16 cellular contexts compared by ENCODE assay signal in the genomic region with DNA sequence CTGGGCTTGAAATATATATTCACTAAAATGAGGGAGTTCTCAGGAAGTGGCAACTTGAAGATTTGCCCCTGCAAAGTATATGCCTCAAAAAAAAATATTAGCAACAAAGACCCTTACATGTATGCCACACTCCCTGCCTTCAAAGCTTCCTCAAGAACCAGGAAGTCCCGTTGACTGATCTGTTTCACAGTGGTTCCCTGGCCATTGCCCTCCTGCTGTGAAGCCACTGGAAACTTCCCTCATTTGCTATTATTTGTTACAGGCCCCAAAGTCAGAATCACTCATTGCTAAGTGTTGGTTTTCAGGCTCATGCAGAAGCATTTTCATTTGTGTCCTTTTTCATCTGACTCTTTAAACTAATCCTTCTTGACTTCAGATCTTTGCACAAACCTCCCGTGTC.
DNase-seq lines count a peak whose midpoint lies in the region; ATAC-seq and TF ChIP-seq lines count a peak whose summit lies in the region.
"Had no signal": no experiment of that assay in that cellular context is flagged by ENCODE, and none has a peak within 500 bp of the region (broad histone marks: within the 10 kb centered on the region; RNA-seq: fewer than 3 reads in every experiment).

No MANE protein-coding gene starts in this region.

- H3F3A ChIP-seq in Loucy (ENCODE audit: low read depth) (no peaks in the 10 kb centered on the region), neural progenitor cell (ENCODE audit: low read depth) (peaks cover 40% of the 10 kb centered on the region)

- no peak overlapping the region for H3K9ac ChIP-seq in H9 (ENCODE audit: extremely low read depth, insufficient read length, low read length)
- no peak overlapping the region for H3K9ac ChIP-seq in Loucy (ENCODE audit: low read depth, low read length, poor library complexity, severe bottlenecking)
- H3K9ac ChIP-seq in neural progenitor cell = no peak overlapping the region
- H3K9ac ChIP-seq: BLaER1, KMS-11 had no signal

- no peak overlapping the region; a peak in 1 of 5 replicates for H3K4me3 Mint-ChIP-seq in H9
- H3K4me3 Mint-ChIP-seq in neural progenitor cell = no peak overlapping the region
- H3K4me3 Mint-ChIP-seq: T-helper 17 cell had no signal

- H3K36me3 Mint-ChIP-seq in H9 (ENCODE audit: insufficient read depth in 1 of 3, low read depth in 3 of 3) = no peaks in the 10 kb centered on the region; a peak in 1 of 7 replicates
- peaks cover 23% of the 10 kb centered on the region for H3K36me3 Mint-ChIP-seq in neural progenitor cell

- H3K27ac ChIP-seq in H9 (ENCODE audit: insufficient read length, low read depth, low read length) (no peak overlapping the region), VCaP (peak overlapping the region; percentile 69), neural progenitor cell (peak overlapping the region; percentile 83), brain microvascular endothelial cell (no peak overlapping the region)
- H3K27ac ChIP-seq: BLaER1, KMS-11 had no signal

- H2BK12ac ChIP-seq in H9 (ENCODE audit: insufficient read length, low read depth, low read length) = no peak overlapping the region

- H3K27me3 Mint-ChIP-seq in H9 (ENCODE audit: low read depth) (peaks cover 19% of the 10 kb centered on the region), neural progenitor cell (ENCODE audit: insufficient read depth, low read depth) (peaks cover 8% of the 10 kb centered on the region)

- H2AFZ ChIP-seq in H9 (ENCODE audit: low read length) (no peak overlapping the region), Loucy (ENCODE audit: low read length) (peak overlapping the region; percentile 77), neural progenitor cell (replicated peaks) (no peak overlapping the region)

- H3K9me2 ChIP-seq in Loucy (replicated peaks; ENCODE audit: low read depth, low read length) = no peaks in the 10 kb centered on the region

- H3K4me3 ChIP-seq in Loucy (ENCODE audit: low read length, poor library complexity, severe bottlenecking) (no peak overlapping the region), neural progenitor cell (no peak overlapping the region), brain microvascular endothelial cell (ENCODE audit: low read depth, low read length) (no peak overlapping the region)
- H3K4me3 ChIP-seq: BLaER1 had no signal

- H4K5ac ChIP-seq in H9 (ENCODE audit: insufficient read length, low read depth, low read length) = no peak overlapping the region

- H2BK120ac ChIP-seq in H9 (ENCODE audit: low read depth, low read length, poor library complexity, severe bottlenecking) = no peak overlapping the region

- H2BK15ac ChIP-seq in H9 (ENCODE audit: low read depth, low read length) = no peak overlapping the region

- no peaks in the 10 kb centered on the region; a peak in 1 of 5 replicates for H3K9me3 Mint-ChIP-seq in H9
- H3K9me3 Mint-ChIP-seq in neural progenitor cell = peaks cover 15% of the 10 kb centered on the region

- no peak overlapping the region for H2BK20ac ChIP-seq in H9 (ENCODE audit: low read depth, low read length, poor library complexity, severe bottlenecking)

- no peaks in the 10 kb centered on the region for H3K36me3 ChIP-seq in Loucy (ENCODE audit: insufficient read depth, low read length)
- no peaks in the 10 kb centered on the region for H3K36me3 ChIP-seq in neural progenitor cell
- no peaks in the 10 kb centered on the region for H3K36me3 ChIP-seq in brain microvascular endothelial cell (replicated peaks)
- H3K36me3 ChIP-seq: BLaER1 had no signal

- H3K4me1 Mint-ChIP-seq in H9 (peaks cover 30 to 33% of the 10 kb centered on the region in 2 experiments), neural progenitor cell (peaks cover 38% of the 10 kb centered on the region)
- H3K4me1 Mint-ChIP-seq: T-helper 17 cell had no signal

- H3K18ac ChIP-seq in H9 (ENCODE audit: insufficient read length, low read depth, low read length) = no peak overlapping the region

- no peaks in the 10 kb centered on the region for H4K20me1 ChIP-seq in H9 (ENCODE audit: control insufficient read depth, insufficient read depth, insufficient read length)
- H4K20me1 ChIP-seq in Loucy (ENCODE audit: insufficient read depth, low read length, poor library complexity, severe bottlenecking) = no peaks in the 10 kb centered on the region
- no peaks in the 10 kb centered on the region for H4K20me1 ChIP-seq in neural progenitor cell (ENCODE audit: low read depth)
- H4K20me1 ChIP-seq: BLaER1 had no signal

- no peak overlapping the region for H2BK5ac ChIP-seq in H9 (ENCODE audit: insufficient read length, low read length)

- in situ Hi-C loops in brain microvascular endothelial cell (cut with HindIII; ENCODE audit: low pct_ligation_motif_present, low sequenced_read_pairs) = no loop called here

- no peak for TF ChIP-seq CTCF in H9 (conservative IDR thresholded peaks at IDR 0.05)
- no peak for TF ChIP-seq CTCF in Loucy (conservative IDR thresholded peaks at IDR 0.05; ENCODE audit: low read length)
- no peak for TF ChIP-seq CTCF in VCaP (conservative IDR thresholded peaks at IDR 0.05)
- no peak for TF ChIP-seq CTCF in neural progenitor cell (IDR thresholded peaks at IDR 0.05)
- no peak for TF ChIP-seq CTCF in brain microvascular endothelial cell (IDR thresholded peaks at IDR 0.05; ENCODE audit: low read depth, low read length, missing control alignments)

- no peak overlapping the region for H3K56ac ChIP-seq in H9 (ENCODE audit: insufficient read length, low read depth, low read length)

- no peaks in the 10 kb centered on the region for H3K79me2 ChIP-seq in H9 (ENCODE audit: insufficient read depth, low read length)
- H3K79me2 ChIP-seq in Loucy (ENCODE audit: insufficient read depth, low read length) = no peaks in the 10 kb centered on the region
- no peaks in the 10 kb centered on the region for H3K79me2 ChIP-seq in neural progenitor cell (ENCODE audit: low read depth)

- no peaks in the 10 kb centered on the region for H3K79me1 ChIP-seq in H9 (ENCODE audit: insufficient read depth, low read depth, low read length, poor library complexity, severe bottlenecking)

- H3K23ac ChIP-seq in H9 (ENCODE audit: insufficient read length, low read depth, low read length) = no peak overlapping the region

- no peaks in the 10 kb centered on the region for H3K27me3 ChIP-seq in H9 (ENCODE audit: insufficient read depth, low read length)
- H3K27me3 ChIP-seq in Loucy (ENCODE audit: insufficient read depth, low read length, poor library complexity, severe bottlenecking) = no peaks in the 10 kb centered on the region
- H3K27me3 ChIP-seq in neural progenitor cell = no peaks in the 10 kb centered on the region
- no peaks in the 10 kb centered on the region for H3K27me3 ChIP-seq in brain microvascular endothelial cell (replicated peaks)
- H3K27me3 ChIP-seq: BLaER1 had no signal

- H3K4me1 ChIP-seq in H9 (ENCODE audit: insufficient read depth, low read length) = peaks cover 8% of the 10 kb centered on the region; the same call in 1 of the 2 replicates
- peaks cover 10% of the 10 kb centered on the region for H3K4me1 ChIP-seq in Loucy (ENCODE audit: insufficient read depth, low read length, poor library complexity, severe bottlenecking)
- peaks cover 33% of the 10 kb centered on the region for H3K4me1 ChIP-seq in neural progenitor cell

- ATAC-seq in HG02981 (IDR thresholded peaks at IDR 0.05; ENCODE audit: unreplicated experiment) = no peak
- no peak for ATAC-seq in HG02571 (IDR thresholded peaks at IDR 0.05; ENCODE audit: unreplicated experiment)
- ATAC-seq in HG02885 (IDR thresholded peaks at IDR 0.05; ENCODE audit: poor library complexity, unreplicated experiment) = no peak
- ATAC-seq: T-helper 17 cell had no signal

- H3K14ac ChIP-seq in H9 (ENCODE audit: insufficient read depth, low read length) = no peak overlapping the region

- H3K27ac Mint-ChIP-seq in H9 = peak overlapping the region in 2 of 3 experiments; percentile 13 to 38; a peak in 3 of 7 replicates
- H3K27ac Mint-ChIP-seq in neural progenitor cell = no peak overlapping the region
- H3K27ac Mint-ChIP-seq: T-helper 17 cell had no signal

- DNase-seq in H9 (no peak), neural progenitor cell (ENCODE audit: low spot score) (no peak), brain microvascular endothelial cell (no peak)
- DNase-seq: DMS 273 treated with DMSO at 0.1 percent for 48 hours, HCEC 1CT, MM.1S, NCI-H146, SIG-M5, T-helper 17 cell had no signal

- H2AK5ac ChIP-seq in H9 (ENCODE audit: insufficient read length, low read length) = no peak overlapping the region

- no peak overlapping the region for H3T11ph ChIP-seq in H9 (ENCODE audit: low read length)

- H4K8ac ChIP-seq in H9 (replicated peaks; ENCODE audit: insufficient read length, low read depth, low read length) = no peak overlapping the region

- no peaks in the 10 kb centered on the region for H3K9me3 ChIP-seq in H9 (ENCODE audit: control insufficient read depth, low read depth, low read length)
- H3K9me3 ChIP-seq in Loucy (ENCODE audit: insufficient read depth, low read depth, low read length) = no peaks in the 10 kb centered on the region
- H3K9me3 ChIP-seq in neural progenitor cell (ENCODE audit: low read depth) = no peaks in the 10 kb centered on the region
- H3K9me3 ChIP-seq: BLaER1 had no signal

- WGBS in H9 (ENCODE audit: extremely low coverage, insufficient read length, low lambda C conversion rate) = no CpG with 5 or more reads among the region's 2 CpGs

- no peak overlapping the region for H3K4ac ChIP-seq in H9 (ENCODE audit: low read depth, low read length)

- no peak overlapping the region for H3K4me2 ChIP-seq in H9 (ENCODE audit: insufficient read depth, insufficient read length, low read length)
- no peak overlapping the region for H3K4me2 ChIP-seq in Loucy (ENCODE audit: low read depth, low read length, poor library complexity, severe bottlenecking)
- H3K4me2 ChIP-seq in neural progenitor cell = peak overlapping the region; percentile 55
- H3K4me2 ChIP-seq: BLaER1, KMS-11 had no signal

- no peaks in the 10 kb centered on the region for H3K23me2 ChIP-seq in H9 (ENCODE audit: insufficient read length, low read depth, low read length, poor library complexity, severe bottlenecking)

- H4K91ac ChIP-seq in H9 (ENCODE audit: insufficient read length, low read depth, low read length) = no peak overlapping the region

Comparison
In these comparisons a context has a peak if more than half of its experiments do, and no peak if none do; other contexts are left out.
1. H3K27ac ChIP-seq: peak in VCaP (single experiment) and neural progenitor cell (single experiment); none in H9 (single experiment) and brain microvascular endothelial cell (single experiment).